11 cellular contexts compared by ENCODE assay signal in genomic region chr2:71465961-71466300, GRCh38. TPM values are rescaled to one million over a fixed set of nuclear protein-coding genes. Genes with fewer than 3 reads are reported as not detected.
DNase-seq lines count a peak whose midpoint lies in the region; ATAC-seq and TF ChIP-seq lines count a peak whose summit lies in the region.
"Had no signal": no experiment of that assay in that cellular context is flagged by ENCODE, and none has a peak within 500 bp of the region (broad histone marks: within the 10 kb centered on the region; RNA-seq: fewer than 3 reads in every experiment).

No MANE protein-coding gene starts in this region.

- POLR2A ChIA-PET in BJ (lab: Charles Lee): no interaction called here

- peaks cover 0 to 13% of the 10 kb centered on the region in 2 donors for H3K4me1 ChIP-seq in ascending aorta
- H3K4me1 ChIP-seq in iPS-15b (ENCODE audit: control insufficient read depth, insufficient read depth, low read length): peaks cover 13% of the 10 kb centered on the region
- peaks cover 3% of the 10 kb centered on the region for H3K4me1 ChIP-seq in rectal smooth muscle tissue (ENCODE audit: control insufficient read depth, insufficient read depth, low read length)

- no peak overlapping the region for H3K4me3 Mint-ChIP-seq in glutamatergic neuron (ENCODE audit: unreplicated experiment)

- H3K27me3 ChIP-seq in BJ (ENCODE audit: control insufficient read depth, insufficient read depth, low read length): peaks cover 40% of the 10 kb centered on the region
- no peaks in the 10 kb centered on the region for H3K27me3 ChIP-seq in ascending aorta
- peaks cover 81% of the 10 kb centered on the region for H3K27me3 ChIP-seq in iPS-15b (ENCODE audit: control insufficient read depth, insufficient read depth, low read length)
- peaks cover 5% of the 10 kb centered on the region for H3K27me3 ChIP-seq in rectal smooth muscle tissue (ENCODE audit: control insufficient read depth, insufficient read depth, low read length)

- intact Hi-C loops in ascending aorta (cut with DNase I): loop anchor here (5.0 kb wide), 1 partner anchor 36 kb away; no protein-coding TSS in a partner anchor

- H3K36me3 ChIP-seq in BJ (ENCODE audit: control insufficient read depth, insufficient read depth, low read length) (no peaks in the 10 kb centered on the region), ascending aorta (no peaks in the 10 kb centered on the region), iPS-15b (ENCODE audit: control insufficient read depth, insufficient read depth, low read length) (no peaks in the 10 kb centered on the region), rectal smooth muscle tissue (ENCODE audit: control insufficient read depth, insufficient read depth, low read length) (no peaks in the 10 kb centered on the region)

- H3K36me3 Mint-ChIP-seq in glutamatergic neuron (ENCODE audit: unreplicated experiment): peaks cover 5% of the 10 kb centered on the region

- CTCF ChIA-PET in BJ (lab: Yijun Ruan, JAX): interaction anchor here (0.8 to 0.9 kb wide), 2 partner anchors 15 to 44 kb away, joined by 3 read pairs; no protein-coding TSS in a partner anchor

- peak overlapping the region; percentile 56 for H3K4me3 ChIP-seq in BJ (ENCODE audit: low read depth, low read length)
- peak overlapping the region; percentile 76 to 85 for H3K4me3 ChIP-seq in ascending aorta
- peak overlapping the region; percentile 59 for H3K4me3 ChIP-seq in iPS-15b (ENCODE audit: low read depth, low read length)
- H3K4me3 ChIP-seq in rectal smooth muscle tissue (ENCODE audit: low read length): peak overlapping the region; percentile 81

- peaks cover 5% of the 10 kb centered on the region for H3K27me3 Mint-ChIP-seq in glutamatergic neuron (ENCODE audit: unreplicated experiment)

- no peak overlapping the region for H3K27ac Mint-ChIP-seq in glutamatergic neuron (ENCODE audit: unreplicated experiment)
- H3K27ac Mint-ChIP-seq: activated T-cell treated with anti-CD3 and anti-CD28 coated beads, Interleukin-2, amount 50 U/mL, for 72 hours; stimulated activated naive CD8-positive, alpha-beta T cell treated with anti-CD3 and anti-CD28 coated beads, Interleukin-15, Interleukin-2, amounts not matched to agents 100 ng/mL and 50 ng/mL, for 24 hours had no signal

- no peak overlapping the region for H3K27ac ChIP-seq in ascending aorta
- no peak overlapping the region for H3K27ac ChIP-seq in rectal smooth muscle tissue (ENCODE audit: low read depth, low read length)

- H3K9me3 ChIP-seq in ascending aorta: no peaks in the 10 kb centered on the region
- no peaks in the 10 kb centered on the region for H3K9me3 ChIP-seq in iPS-15b (ENCODE audit: control insufficient read depth, insufficient read depth, low read length)

- ATAC-seq in GM19328 (IDR thresholded peaks at IDR 0.05; ENCODE audit: unreplicated experiment) (no peak), HG02642 (IDR thresholded peaks at IDR 0.05; ENCODE audit: poor library complexity, unreplicated experiment) (no peak)

- no peak for DNase-seq in BJ (ENCODE audit: low read depth)
- DNase-seq in ascending aorta (ENCODE audit: low spot score in 2 of 2): peak in 1 of 2 donors; percentile 62
- DNase-seq in glutamatergic neuron: no peak
- no peak for DNase-seq in HT-29 (ENCODE audit: low spot score)
- DNase-seq: cortex of kidney had no signal

- TF ChIP-seq CTCF in BJ (IDR thresholded peaks at IDR 0.05; ENCODE audit: insufficient read depth, low read depth, low read length) (no peak), ascending aorta (IDR thresholded peaks at IDR 0.05) (no peak), glutamatergic neuron (IDR thresholded peaks at IDR 0.05; ENCODE audit: partially characterized antibody, unreplicated experiment) (no peak)

- H3K9ac ChIP-seq in iPS-15b (ENCODE audit: low read depth, low read length) (peak overlapping the region; percentile 37), rectal smooth muscle tissue (ENCODE audit: low read length) (no peak overlapping the region)

- peaks cover 18% of the 10 kb centered on the region for H3K4me1 Mint-ChIP-seq in glutamatergic neuron (ENCODE audit: low read depth, unreplicated experiment)

- H3K9me3 Mint-ChIP-seq in glutamatergic neuron (ENCODE audit: unreplicated experiment): no peaks in the 10 kb centered on the region
- H3K9me3 Mint-ChIP-seq: activated T-cell treated with anti-CD3 and anti-CD28 coated beads, Interleukin-2, amount 50 U/mL, for 72 hours; stimulated activated naive CD8-positive, alpha-beta T cell treated with anti-CD3 and anti-CD28 coated beads, Interleukin-15, Interleukin-2, amounts not matched to agents 100 ng/mL and 50 ng/mL, for 24 hours had no signal

RNA-seq across cellular contexts. Expression of gene DYSF, which starts 12.6 kb away (rescaled TPM):
- polyA plus RNA-seq in BJ (2011; rRNA removed): 0.65 and 1.3 TPM in 2 replicates
- polyA minus RNA-seq in BJ (2011; rRNA and poly(A)+ RNA removed): 1.8 and 2.1 TPM in 2 replicates
- total RNA-seq in ascending aorta (58.3 TPM), glutamatergic neuron (ENCODE audit: unreplicated experiment) (11.1 TPM)
- total RNA-seq in HT-29 (2014; rRNA removed; shearing (Covaris generic)): not detected in 2 replicates

Comparison
In these comparisons a context has a peak if more than half of its experiments do, and no peak if none do; other contexts are left out.
1. RNA of gene DYSF, which starts 12.6 kb away (total RNA-seq): 58.3 TPM in ascending aorta (single experiment) and 11.1 TPM in glutamatergic neuron (single experiment); not detected in HT-29; every median in the first group is over 10 times any median in the second.
2. Peak in every context shown above with its lines, with median percentiles within 50 percentile points of each other: H3K4me3 ChIP-seq.